In the genomic region with DNA sequence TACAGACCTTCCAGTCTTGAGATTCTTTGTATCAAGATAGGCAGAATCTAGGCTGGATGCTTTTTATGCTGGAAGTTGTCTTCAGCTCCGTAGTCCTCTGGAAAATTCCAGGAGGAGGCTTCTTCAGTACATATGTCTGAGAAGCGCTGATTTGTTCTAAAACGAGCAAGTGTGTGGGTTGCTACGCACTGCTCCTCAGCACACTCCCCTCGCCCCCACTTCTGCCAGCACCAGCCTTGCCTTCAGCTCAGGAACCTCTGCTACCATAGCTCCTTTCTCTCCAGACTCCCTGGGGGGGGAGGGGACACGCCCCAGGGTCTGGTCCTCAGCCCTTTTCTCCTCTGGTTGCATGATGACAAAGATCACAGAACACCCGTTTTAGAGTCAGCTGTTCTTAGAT, we compare ENCODE assay signal across 24 cellular contexts.
"Had no signal": no experiment of that assay in that cellular context is flagged by ENCODE, and none has a peak within 500 bp of the region (broad histone marks: within the 10 kb centered on the region; RNA-seq: fewer than 3 reads in every experiment).

No MANE protein-coding gene starts in this region.

- ATAC-seq: effector memory CD8-positive, alpha-beta T cell; gastroesophageal sphincter; left cardiac atrium; left ventricle myocardium superior; pancreas; psoas muscle; sciatic nerve; stimulated activated memory B cell treated with anti-CD40 and anti-IgM and Interleukin-4, amounts not matched to agents 10 μg/mL and 1 μg/mL and 100 μg/mL, for 72 hours had no signal

- H3K36me3 ChIP-seq: esophagus muscularis mucosa, gastroesophageal sphincter, neutrophil, pancreas, spleen, thoracic aorta had no signal

- H3K9me3 ChIP-seq: neutrophil, pancreas, psoas muscle, thoracic aorta had no signal

- H3K4me1 ChIP-seq: esophagus muscularis mucosa, gastroesophageal sphincter, pancreas, psoas muscle, spleen had no signal

- FAIRE-seq: kidney, pancreas had no signal

- H3K27ac ChIP-seq: epithelial cell of prostate, esophagus muscularis mucosa, gastroesophageal sphincter, neutrophil, pancreas, psoas muscle, spleen, thoracic aorta had no signal

- DNase-seq: effector memory CD8-positive, alpha-beta T cell; glutamatergic neuron; immature natural killer cell; kidney; left cardiac atrium; left ventricle myocardium superior; mesenchymal stem cell; midbrain; naive B cell; pancreas; psoas muscle; spleen; stimulated activated CD4-positive, alpha-beta T cell treated with anti-CD3 and anti-CD28 coated beads, Interleukin-15, amount 100 ng/mL, for 24 hours; stimulated activated CD4-positive, alpha-beta T cell treated with anti-CD3 and anti-CD28 coated beads, Interleukin-1b, Interleukin-23, amount 100 ng/mL, for 48 hours; stimulated activated CD4-positive, alpha-beta T cell treated with anti-CD3 and anti-CD28 coated beads, Interleukin-4, amount 100 ng/mL, for 24 hours; trophoblast cell had no signal

- H3K4me3 ChIP-seq: esophagus muscularis mucosa, gastroesophageal sphincter, lung, pancreas, psoas muscle, spleen, thoracic aorta had no signal

- H3K27me3 ChIP-seq: esophagus muscularis mucosa, neutrophil, pancreas had no signal
